8 cellular contexts compared by ENCODE assay signal in genomic region chr2:33475381-33476099, GRCh38. TPM values are rescaled to one million over a fixed set of nuclear protein-coding genes. Genes with fewer than 3 reads are reported as not detected.
DNase-seq lines count a peak whose midpoint lies in the region; ATAC-seq and TF ChIP-seq lines count a peak whose summit lies in the region.

No MANE protein-coding gene starts in this region.

- no peaks in the 10 kb centered on the region for H3K9me3 ChIP-seq in ES-I3 (ENCODE audit: control insufficient read depth, insufficient read depth, low read length)
- H3K9me3 ChIP-seq in thoracic aorta, result no peaks in the 10 kb centered on the region

- no peak for TF ChIP-seq CTCF in omental fat pad (IDR thresholded peaks at IDR 0.05)
- TF ChIP-seq CTCF in thoracic aorta (IDR thresholded peaks at IDR 0.05), result peak; percentile 76

- H3K36me3 ChIP-seq in ES-I3 (ENCODE audit: insufficient read depth, low read length) (no peaks in the 10 kb centered on the region), thoracic aorta (no peaks in the 10 kb centered on the region)

- peak; percentile 82 for ATAC-seq in omental fat pad (ENCODE audit: low FRiP score)
- peak; percentile 77 for ATAC-seq in thoracic aorta (ENCODE audit: insufficient number of reproducible peaks, low FRiP score, low read depth)

- CTCF ChIA-PET in activated naive CD4-positive, alpha-beta T cell treated with anti-CD3 and anti-CD28 coated beads, Interleukin-2, amount 10 ng/mL, durations not matched to agents 7 days and 5 days (lab: Charles Lee), result interaction anchor here (0.6 to 1.9 kb wide), 20 partner anchors 8 to 155 kb away, joined by 3 to 38 read pairs (median 4); partner anchors contain the start of gene FAM98A

- H3K4me3 ChIP-seq in thoracic aorta, result peak overlapping the region; percentile 80

- H3K27me3 Mint-ChIP-seq in activated naive CD4-positive, alpha-beta T cell treated with anti-CD3 and anti-CD28 coated beads, Interleukin-2, amount 10 ng/mL, durations not matched to agents 7 days and 5 days, result no peaks in the 10 kb centered on the region

- no peaks in the 10 kb centered on the region for H3K36me3 Mint-ChIP-seq in activated naive CD4-positive, alpha-beta T cell treated with anti-CD3 and anti-CD28 coated beads, Interleukin-2, amount 10 ng/mL, durations not matched to agents 7 days and 5 days

- peak overlapping the region; percentile 84 for H3K4me3 Mint-ChIP-seq in activated naive CD4-positive, alpha-beta T cell treated with anti-CD3 and anti-CD28 coated beads, Interleukin-2, amount 10 ng/mL, durations not matched to agents 7 days and 5 days

- DNase-seq in GOT3 (lab: John Stamatoyannopoulos, UW) (peak; percentile 13), Kasumi-1 (lab: John Stamatoyannopoulos, UW) (peak; percentile 83 to 84), SHP77 (lab: John Stamatoyannopoulos, UW) (peak; percentile 68 to 76), glomerular visceral epithelial cell (ENCODE audit: extremely low spot score) (peak; percentile 77), omental fat pad (ENCODE audit: low spot score) (peak; percentile 33), thoracic aorta (ENCODE audit: low spot score) (no peak)
- DNase-seq in activated naive CD4-positive, alpha-beta T cell treated with anti-CD3 and anti-CD28 coated beads, Interleukin-2, amount 10 ng/mL, durations not matched to agents 7 days and 5 days, result peak; percentile 88

- H3K4me1 ChIP-seq in ES-I3 (ENCODE audit: insufficient read depth, low read length) (no peaks in the 10 kb centered on the region), thoracic aorta (ENCODE audit: control insufficient read depth in 1 of 2, low read depth in 2 of 2) (peaks cover 0 to 19% of the 10 kb centered on the region in 2 donors)

- peak overlapping the region; percentile 66 to 81 for H3K27ac ChIP-seq in thoracic aorta

- H3K27ac Mint-ChIP-seq in activated naive CD4-positive, alpha-beta T cell treated with anti-CD3 and anti-CD28 coated beads, Interleukin-2, amount 10 ng/mL, durations not matched to agents 7 days and 5 days, result peak overlapping the region; percentile 99

- H3K9ac ChIP-seq in ES-I3 (ENCODE audit: low read depth, low read length), result peak overlapping the region; percentile 59; the same call in 1 of the 2 replicates

- no peaks in the 10 kb centered on the region for H3K27me3 ChIP-seq in thoracic aorta (replicated peaks; ENCODE audit: insufficient read depth)

- peaks cover 39% of the 10 kb centered on the region for H3K4me1 Mint-ChIP-seq in activated naive CD4-positive, alpha-beta T cell treated with anti-CD3 and anti-CD28 coated beads, Interleukin-2, amount 10 ng/mL, durations not matched to agents 7 days and 5 days

- H3K9me3 Mint-ChIP-seq in activated naive CD4-positive, alpha-beta T cell treated with anti-CD3 and anti-CD28 coated beads, Interleukin-2, amount 10 ng/mL, durations not matched to agents 7 days and 5 days, result no peaks in the 10 kb centered on the region

RNA-seq across cellular contexts. Expression of gene RASGRP3, which starts 0.9 kb away (rescaled TPM):
- total RNA-seq in omental fat pad (10 to 100 TPM; 11.8 to 42.2 (median 26.1) TPM), thoracic aorta (10 to 100 TPM; 16.2 to 22.1 TPM)
